In the genomic region with DNA sequence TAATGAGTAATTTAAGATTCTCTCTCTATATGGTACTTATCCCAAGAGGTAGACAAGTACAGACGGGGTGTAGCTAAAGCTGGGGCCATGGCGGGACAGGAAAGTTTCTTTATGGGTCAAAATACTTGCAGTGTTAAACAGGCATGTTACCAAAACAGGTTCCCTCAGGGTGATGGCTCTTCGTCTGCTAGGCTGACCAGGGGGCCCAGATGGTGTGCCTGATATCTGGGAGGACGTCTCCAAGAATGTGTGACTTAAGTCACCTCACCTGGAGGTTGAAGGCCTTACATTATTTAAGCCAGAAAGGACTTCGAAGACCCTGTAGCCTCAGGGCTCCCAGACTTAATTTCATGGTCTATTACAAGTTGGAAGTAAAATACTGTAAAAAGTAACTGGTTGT, we compare ENCODE assay signal across 18 cellular contexts. TPM values are rescaled to one million over a fixed set of nuclear protein-coding genes. Genes with fewer than 3 reads are reported as not detected.
DNase-seq lines count a peak whose midpoint lies in the region; ATAC-seq and TF ChIP-seq lines count a peak whose summit lies in the region.
"Had no signal": no experiment of that assay in that cellular context is flagged by ENCODE, and none has a peak within 500 bp of the region (broad histone marks: within the 10 kb centered on the region; RNA-seq: fewer than 3 reads in every experiment).

No MANE protein-coding gene starts in this region.

- H3K27me3 ChIP-seq in Karpas-422 (ENCODE audit: low read length) (0 out of 2 replicates have a peak, but pooled peaks cover 2% of the 10 kb centered on the region), endodermal cell (ENCODE audit: control insufficient read depth, insufficient read depth, low read length, poor library complexity, severe bottlenecking) (no peaks in the 10 kb centered on the region), tibial artery (no peaks in the 10 kb centered on the region)
- H3K27me3 ChIP-seq: BE2C, colonic mucosa had no signal

- no peak overlapping the region for H3K27ac ChIP-seq in Karpas-422 (ENCODE audit: low read length)
- H3K27ac ChIP-seq in endodermal cell (ENCODE audit: low read depth, low read length), result no peak overlapping the region
- peak overlapping the region; percentile 81 to 91 for H3K27ac ChIP-seq in tibial artery

- H3K9ac ChIP-seq in Karpas-422 (ENCODE audit: low read length) (no peak overlapping the region), endodermal cell (ENCODE audit: extremely low read depth, low read length, poor library complexity, severe bottlenecking) (no peak overlapping the region)

- no peaks in the 10 kb centered on the region for H3K9me3 ChIP-seq in Karpas-422 (ENCODE audit: low read length)
- H3K9me3 ChIP-seq in endodermal cell (ENCODE audit: control insufficient read depth, low read length), result no peaks in the 10 kb centered on the region
- no peaks in the 10 kb centered on the region for H3K9me3 ChIP-seq in tibial artery
- H3K9me3 ChIP-seq: BE2C, colonic mucosa had no signal

- H3K79me2 ChIP-seq in Karpas-422 (ENCODE audit: low read length), result no peaks in the 10 kb centered on the region

- H3K36me3 ChIP-seq in Karpas-422 (ENCODE audit: insufficient read depth, low read length) (no peaks in the 10 kb centered on the region), endodermal cell (ENCODE audit: control insufficient read depth, insufficient read depth, low read length) (no peaks in the 10 kb centered on the region), tibial artery (no peaks in the 10 kb centered on the region)
- H3K36me3 ChIP-seq: BE2C, colonic mucosa had no signal

- DNase-seq in Karpas-422 (peak; percentile 22), endodermal cell (peak; percentile 64), tibial artery (no peak), NCI-H2107 treated with DMSO at 0.1 percent for 48 hours (lab: John Stamatoyannopoulos, UW; ENCODE audit: unreplicated experiment) (no peak), T-helper 9 cell (no peak)
- DNase-seq: activated CD4-positive, alpha-beta T cell treated with anti-CD3 and anti-CD28 coated beads for 36 hours; activated gamma-delta T cell; anterior cingulate cortex; BE2C; colonic mucosa; DMS153; H7; kidney; stimulated activated CD4-positive, alpha-beta T cell treated with anti-CD3 and anti-CD28 coated beads, Interleukin-15, amount 100 ng/mL, for 24 hours; stimulated activated naive CD8-positive, alpha-beta T cell treated with anti-CD3 and anti-CD28 coated beads, Interleukin-15, Interleukin-2, amounts not matched to agents 100 U/mL and 50 U/mL, for 24 hours; T1000 had no signal

- H3K4me2 ChIP-seq in Karpas-422 (ENCODE audit: low read depth, low read length, poor library complexity, severe bottlenecking), result no peak overlapping the region

- H3K36me3 Mint-ChIP-seq in endodermal cell (ENCODE audit: low read depth) (no peaks in the 10 kb centered on the region), nephron (ENCODE audit: low read depth) (no peaks in the 10 kb centered on the region)

- no peaks in the 10 kb centered on the region for H3K27me3 Mint-ChIP-seq in endodermal cell (ENCODE audit: insufficient read depth)
- no peaks in the 10 kb centered on the region for H3K27me3 Mint-ChIP-seq in nephron (ENCODE audit: low read depth)

- no peak overlapping the region for H2AFZ ChIP-seq in Karpas-422 (ENCODE audit: low read length)

- no peak for TF ChIP-seq CTCF in endodermal cell (conservative IDR thresholded peaks at IDR 0.05)
- no peak for TF ChIP-seq CTCF in nephron (IDR thresholded peaks at IDR 0.05; ENCODE audit: unreplicated experiment in 3 of 3)
- no peak for TF ChIP-seq CTCF in tibial artery (IDR thresholded peaks at IDR 0.05)

- H3K4me1 ChIP-seq in Karpas-422 (ENCODE audit: low read length) (peaks cover 17% of the 10 kb centered on the region), endodermal cell (ENCODE audit: control insufficient read depth, insufficient read depth, low read length) (peaks cover 5% of the 10 kb centered on the region), tibial artery (peaks cover 0 to 67% (median 51%) of the 10 kb centered on the region in 4 donors)

- H3K9me3 Mint-ChIP-seq in endodermal cell, result no peaks in the 10 kb centered on the region
- no peaks in the 10 kb centered on the region for H3K9me3 Mint-ChIP-seq in nephron

- peaks cover 20% of the 10 kb centered on the region for H3K4me1 Mint-ChIP-seq in endodermal cell
- H3K4me1 Mint-ChIP-seq in nephron, result peaks cover 40% of the 10 kb centered on the region
- H3K4me1 Mint-ChIP-seq: activated CD4-positive, alpha-beta T cell treated with anti-CD3 and anti-CD28 coated beads for 36 hours had no signal

- H3K9me2 ChIP-seq in Karpas-422 (replicated peaks; ENCODE audit: insufficient read depth, low read length), result no peaks in the 10 kb centered on the region

- H3K4me3 Mint-ChIP-seq in endodermal cell (no peak overlapping the region), nephron (no peak overlapping the region)
- H3K4me3 Mint-ChIP-seq: activated CD4-positive, alpha-beta T cell treated with anti-CD3 and anti-CD28 coated beads for 36 hours had no signal

- H3K27ac Mint-ChIP-seq in endodermal cell (no peak overlapping the region), nephron (peak overlapping the region; percentile 93 to 96 (median 94))
- H3K27ac Mint-ChIP-seq: activated CD4-positive, alpha-beta T cell treated with anti-CD3 and anti-CD28 coated beads for 36 hours had no signal

- ATAC-seq in HG03175 (IDR thresholded peaks at IDR 0.05; ENCODE audit: unreplicated experiment), result no peak
- ATAC-seq: activated CD4-positive, alpha-beta T cell treated with anti-CD3 and anti-CD28 coated beads for 36 hours; stimulated activated naive CD8-positive, alpha-beta T cell treated with anti-CD3 and anti-CD28 coated beads, Interleukin-15, Interleukin-2, amounts not matched to agents 100 U/mL and 50 U/mL, for 24 hours had no signal

- intact Hi-C loops in tibial artery (cut with DNase I; ENCODE audit: low total_unique reads), result loop anchor here (10.0 kb wide), 1 partner anchor 81 kb away; no protein-coding TSS in a partner anchor

- H3K4me3 ChIP-seq in Karpas-422 (ENCODE audit: low read length) (no peak overlapping the region), endodermal cell (ENCODE audit: low read length) (no peak overlapping the region), tibial artery (no peak overlapping the region)
- H3K4me3 ChIP-seq: colonic mucosa had no signal

- H4K20me1 ChIP-seq in Karpas-422 (ENCODE audit: insufficient read depth, low read depth, low read length), result no peaks in the 10 kb centered on the region

- 70 to 80% methylated on average over 2 to 5 of the region's 5 CpGs for WGBS in endodermal cell (ENCODE audit: insufficient coverage in 1 of 2, insufficient read length in 1 of 2), 2 experiments

RNA-seq across cellular contexts. Expression of a gene that starts 52.7 kb away (rescaled TPM):
- 2.2 and 3.6 TPM in 2 replicates for total RNA-seq in Karpas-422 (2014; rRNA removed; shearing (Covaris generic); ENCODE audit: low replicate concordance)
- total RNA-seq in endodermal cell, result 1 to 10 TPM; 2.9 to 4.8 TPM
- polyA plus RNA-seq in endodermal cell (2013, experiment 1 of 2), result 2.4 TPM
- 1.4 TPM for polyA plus RNA-seq in endodermal cell (2013, experiment 2 of 2)
- total RNA-seq: H7 had no signal

Comparison
In these comparisons a context has a peak if more than half of its experiments do, and no peak if none do; other contexts are left out.
1. DNase-seq: peak in Karpas-422 (single experiment) and endodermal cell (single experiment); none in tibial artery (0 of 2), NCI-H2107 treated with DMSO at 0.1 percent for 48 hours (single experiment) and T-helper 9 cell (single experiment).
2. H3K27ac ChIP-seq: peak in tibial artery (2 of 2); none in Karpas-422 (single experiment) and endodermal cell (single experiment).